ENCODE assay signal across 1 cellular context in genomic region chr9:34048730-34049629, GRCh38.
TF ChIP-seq lines count a peak whose summit lies in the region.

UBAP2 (minus strand) TSS chr9:34048887; CDS start chr9:34017148, 31,739 bp downstream.

TF ChIP-seq in HepG2, 621 proteins besides CTCF, POLR2A, EP300 and RAD21 (continued from another document and continues in another):
- TF ChIP-seq BRD4 (CRISPR knock-in tag; IDR thresholded peaks at IDR 0.05), result peak; percentile 80; the same call in 1 of the 2 replicates
- TF ChIP-seq ZFP91 (CRISPR knock-in tag; IDR thresholded peaks at IDR 0.05; ENCODE audit: borderline replicate concordance), result peak; percentile 64; the same call in 1 of the 2 replicates
- no peak for TF ChIP-seq ZNF282 (IDR thresholded peaks at IDR 0.05; ENCODE audit: partially characterized antibody)
- peak; percentile 57; the same call in 1 of the 2 replicates for TF ChIP-seq ZNF34 (CRISPR knock-in tag; IDR thresholded peaks at IDR 0.05; ENCODE audit: borderline replicate concordance)
- peak; percentile 88 for TF ChIP-seq NFYB (CRISPR knock-in tag; IDR thresholded peaks at IDR 0.05)
- TF ChIP-seq ZNF569 (CRISPR knock-in tag; IDR thresholded peaks at IDR 0.05; ENCODE audit: borderline replicate concordance), result 0 out of 2 replicates have a peak, but pooled peaks have one; percentile 89
- 0 out of 2 replicates have a peak, but pooled peaks have one; percentile 25 for TF ChIP-seq CHCHD3 (CRISPR knock-in tag; IDR thresholded peaks at IDR 0.05)
- TF ChIP-seq MTF1 (CRISPR knock-in tag; IDR thresholded peaks at IDR 0.05), result peak; percentile 84
- TF ChIP-seq PLRG1 (conservative IDR thresholded peaks at IDR 0.05), result no peak
- peak; percentile 96 for TF ChIP-seq RBFOX2 (IDR thresholded peaks at IDR 0.05; ENCODE audit: low read depth, low read length)
- TF ChIP-seq ZBED4 (CRISPR knock-in tag; IDR thresholded peaks at IDR 0.05; ENCODE audit: borderline replicate concordance), result 0 out of 2 replicates have a peak, but pooled peaks have one; percentile 10
- peak; percentile 88 for TF ChIP-seq KMT2A (CRISPR knock-in tag; IDR thresholded peaks at IDR 0.05)
- TF ChIP-seq HMGXB3 (CRISPR knock-in tag; IDR thresholded peaks at IDR 0.05; ENCODE audit: borderline replicate concordance), result no peak; the same call in none of the 2 replicates
- peak; percentile 23 for TF ChIP-seq TBL1XR1 (IDR thresholded peaks at IDR 0.05; ENCODE audit: borderline replicate concordance, low read length, partially characterized antibody)
- TF ChIP-seq POGZ (CRISPR knock-in tag; IDR thresholded peaks at IDR 0.05), result peak; percentile 83
- TF ChIP-seq CREB3 (CRISPR knock-in tag; IDR thresholded peaks at IDR 0.05), result no peak
- peak; percentile 42; the same call in 1 of the 2 replicates for TF ChIP-seq ZNF280D (CRISPR knock-in tag; IDR thresholded peaks at IDR 0.05)
- TF ChIP-seq PBX3 (CRISPR knock-in tag; IDR thresholded peaks at IDR 0.05; ENCODE audit: borderline replicate concordance), result no peak
- TF ChIP-seq BCL3 (CRISPR knock-in tag; IDR thresholded peaks at IDR 0.05), result peak; percentile 75; the same call in 1 of the 2 replicates
- TF ChIP-seq HOXA9 (CRISPR knock-in tag; IDR thresholded peaks at IDR 0.05; ENCODE audit: borderline replicate concordance), result peak; percentile 44; the same call in 1 of the 2 replicates
- TF ChIP-seq DDIT3 (CRISPR knock-in tag; IDR thresholded peaks at IDR 0.05), result 0 out of 2 replicates have a peak, but pooled peaks have one; percentile 51
- TF ChIP-seq PAWR (CRISPR knock-in tag; IDR thresholded peaks at IDR 0.05; ENCODE audit: borderline replicate concordance), result no peak
- TF ChIP-seq ZNF160 (CRISPR knock-in tag; IDR thresholded peaks at IDR 0.05), result no peak; the same call in 1 of the 2 replicates
- TF ChIP-seq ZNF225 (CRISPR knock-in tag; IDR thresholded peaks at IDR 0.05), result 0 out of 2 replicates have a peak, but pooled peaks have one; percentile 29
- TF ChIP-seq KAT8 (CRISPR knock-in tag; IDR thresholded peaks at IDR 0.05), result peak; percentile 95
- TF ChIP-seq ZNF513 (CRISPR knock-in tag; conservative IDR thresholded peaks at IDR 0.05), result no peak
- TF ChIP-seq HNF1B (CRISPR knock-in tag; IDR thresholded peaks at IDR 0.05), result no peak
- TF ChIP-seq ZNF337 (CRISPR knock-in tag; IDR thresholded peaks at IDR 0.05; ENCODE audit: borderline replicate concordance, low read depth), result peak; percentile 60; the same call in 1 of the 2 replicates
- TF ChIP-seq ZNF577 (CRISPR knock-in tag; IDR thresholded peaks at IDR 0.05; ENCODE audit: borderline replicate concordance, low read depth), result 0 out of 2 replicates have a peak, but pooled peaks have one; percentile 48
- peak; percentile 45 for TF ChIP-seq RXRA (CRISPR knock-in tag; IDR thresholded peaks at IDR 0.05)
- peak; percentile 71; the same call in 1 of the 2 replicates for TF ChIP-seq SMYD3 (CRISPR knock-in tag; IDR thresholded peaks at IDR 0.05)
- peak; percentile 85 for TF ChIP-seq ZNF563 (CRISPR knock-in tag; IDR thresholded peaks at IDR 0.05)
- TF ChIP-seq ZNF317 (CRISPR knock-in tag; IDR thresholded peaks at IDR 0.05), result peak; percentile 63; the same call in 1 of the 2 replicates
- peak; percentile 30; the same call in 1 of the 2 replicates for TF ChIP-seq ZBTB26 (CRISPR knock-in tag; IDR thresholded peaks at IDR 0.05; ENCODE audit: borderline replicate concordance)
